ENCODE assay signal across 18 cellular contexts in the genomic region with DNA sequence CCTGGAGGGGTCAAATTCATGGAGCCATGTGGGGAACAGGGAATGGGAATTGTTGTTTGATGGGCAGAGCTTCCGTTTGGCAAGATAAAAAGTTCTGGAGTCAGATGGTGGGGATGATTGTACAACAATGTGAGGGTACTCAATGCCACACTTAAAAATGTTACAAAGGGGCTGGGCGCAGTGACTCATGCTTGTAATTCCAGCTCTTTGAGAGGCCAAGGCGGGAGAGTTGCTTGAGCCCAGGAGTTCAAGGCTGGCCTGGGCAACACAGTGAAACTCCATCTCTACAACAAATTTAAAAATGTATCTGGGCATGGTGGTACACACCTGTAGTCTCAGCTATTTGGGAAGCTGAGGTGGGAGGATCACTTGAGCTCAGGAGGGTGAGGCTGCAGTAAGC.
A peak's percentile ranks its signal among the peaks of the same experiment; 100 is the strongest.
DNase-seq lines count a peak whose midpoint lies in the region; ATAC-seq and TF ChIP-seq lines count a peak whose summit lies in the region.
"Had no signal": no experiment of that assay in that cellular context is flagged by ENCODE, and none has a peak within 500 bp of the region (broad histone marks: within the 10 kb centered on the region; RNA-seq: fewer than 3 reads in every experiment).

No MANE protein-coding gene starts in this region.

- no peak for TF ChIP-seq POLR2A in sigmoid colon (IDR thresholded peaks at IDR 0.05)

- H3K27me3 Mint-ChIP-seq in immature natural killer cell (ENCODE audit: low read depth in 3 of 3), result peaks cover 4 to 22% (median 6%) of the 10 kb centered on the region in 3 donors

- H3K36me3 ChIP-seq in heart right ventricle (no peaks in the 10 kb centered on the region), sigmoid colon (no peaks in the 10 kb centered on the region)
- no peaks in the 10 kb centered on the region for H3K36me3 ChIP-seq in effector memory CD4-positive, alpha-beta T cell (ENCODE audit: control insufficient read depth, insufficient read depth, low read length)
- H3K36me3 ChIP-seq: HAP-1 had no signal

- TF ChIP-seq CTCF in heart right ventricle (IDR thresholded peaks at IDR 0.05) (no peak), sigmoid colon (IDR thresholded peaks at IDR 0.05) (no peak)

- H3K4me3 Mint-ChIP-seq in immature natural killer cell, result no peak overlapping the region
- H3K4me3 Mint-ChIP-seq: B cell; CD4-positive, CD25-positive, alpha-beta regulatory T cell had no signal

- H3K9me3 ChIP-seq in heart right ventricle (peaks cover 0 to 8% (median 0%) of the 10 kb centered on the region in 11 donors), sigmoid colon (no peaks in the 10 kb centered on the region)
- H3K9me3 ChIP-seq in effector memory CD4-positive, alpha-beta T cell (ENCODE audit: control insufficient read depth, low read length), result no peaks in the 10 kb centered on the region
- H3K9me3 ChIP-seq: HAP-1 had no signal

- 78 to 91% methylated on average over 3 of the region's 3 CpGs for WGBS in heart right ventricle, 2 donors
- 90 to 94% methylated on average over 3 of the region's 3 CpGs for WGBS in sigmoid colon, 2 donors

- H3K27me3 ChIP-seq in heart right ventricle (peaks cover 5 to 84% (median 34%) of the 10 kb centered on the region in 7 donors), sigmoid colon (peaks cover 0 to 3% (median 0%) of the 10 kb centered on the region in 3 donors)
- H3K27me3 ChIP-seq in effector memory CD4-positive, alpha-beta T cell (replicated peaks; ENCODE audit: control insufficient read depth, insufficient read depth, low read length, poor library complexity, severe bottlenecking), result no peaks in the 10 kb centered on the region

- no peaks in the 10 kb centered on the region for H3K4me1 ChIP-seq in heart right ventricle
- H3K4me1 ChIP-seq in sigmoid colon, result peaks cover 0 to 13% (median 11%) of the 10 kb centered on the region in 4 donors
- H3K4me1 ChIP-seq in effector memory CD4-positive, alpha-beta T cell (ENCODE audit: control insufficient read depth, insufficient read depth, low read length, poor library complexity, severe bottlenecking), result no peaks in the 10 kb centered on the region
- H3K4me1 ChIP-seq: HAP-1 had no signal

- no peaks in the 10 kb centered on the region for H3K4me1 Mint-ChIP-seq in immature natural killer cell
- H3K4me1 Mint-ChIP-seq: B cell had no signal

- ATAC-seq in heart right ventricle, result no peak
- no peak for ATAC-seq in left lobe of liver
- no peak for ATAC-seq in GM19463 (IDR thresholded peaks at IDR 0.05; ENCODE audit: unreplicated experiment)
- ATAC-seq: K562, Right ventricle myocardium inferior had no signal

- TF ChIP-seq EP300 in sigmoid colon (IDR thresholded peaks at IDR 0.05), result no peak

- no peaks in the 10 kb centered on the region for H3K9me3 Mint-ChIP-seq in immature natural killer cell

- H3K4me3 ChIP-seq in heart right ventricle (no peak overlapping the region), sigmoid colon (no peak overlapping the region)
- no peak overlapping the region for H3K4me3 ChIP-seq in effector memory CD4-positive, alpha-beta T cell (ENCODE audit: insufficient read depth, low read depth, low read length, poor library complexity, severe bottlenecking)
- H3K4me3 ChIP-seq: HAP-1, K562 had no signal

- H3K27ac ChIP-seq in heart right ventricle, result no peak overlapping the region
- no peak overlapping the region for H3K27ac ChIP-seq in sigmoid colon
- no peak overlapping the region for H3K27ac ChIP-seq in effector memory CD4-positive, alpha-beta T cell (ENCODE audit: insufficient read depth, low read length, poor library complexity, severe bottlenecking)

- H3K36me3 Mint-ChIP-seq in immature natural killer cell, result no peaks in the 10 kb centered on the region
- H3K36me3 Mint-ChIP-seq: CD4-positive, CD25-positive, alpha-beta regulatory T cell had no signal

- DNase-seq in cardiac septum (ENCODE audit: low spot score) (peak; percentile 44), heart right ventricle (no peak), left lobe of liver (ENCODE audit: low spot score) (peak; percentile 19), sigmoid colon (peak; percentile 36), immature natural killer cell (no peak), NCI-H2081 treated with DMSO at 0.1 percent for 48 hours (lab: John Stamatoyannopoulos, UW) (no peak)
- no peak for DNase-seq in effector memory CD4-positive, alpha-beta T cell
- DNase-seq: CD4-positive, CD25-positive, alpha-beta regulatory T cell; COR-L47; DMS 273 treated with DMSO at 0.1 percent for 48 hours; DND-41; NCI-H1105; NCI-H2081 had no signal

- H3K27ac Mint-ChIP-seq in immature natural killer cell, result no peak overlapping the region
- H3K27ac Mint-ChIP-seq: B cell; CD4-positive, CD25-positive, alpha-beta regulatory T cell had no signal

- intact Hi-C loops in cardiac septum (cut with DNase I) (no loop called here), heart right ventricle (cut with DNase I) (no loop called here), sigmoid colon (cut with DNase I) (no loop called here)

Comparison
In these comparisons a context has a peak if more than half of its experiments do, and no peak if none do; other contexts are left out.
1. DNase-seq: peak in cardiac septum (single experiment), left lobe of liver (single experiment) and sigmoid colon (single experiment); none in heart right ventricle (0 of 2), effector memory CD4-positive, alpha-beta T cell (0 of 3), immature natural killer cell (0 of 3) and NCI-H2081 treated with DMSO at 0.1 percent for 48 hours (single experiment).